ENCODE assay signal across 29 cellular contexts in genomic region chr3:59263152-59263551, GRCh38.
"Had no signal": no experiment of that assay in that cellular context is flagged by ENCODE, and none has a peak within 500 bp of the region (broad histone marks: within the 10 kb centered on the region; RNA-seq: fewer than 3 reads in every experiment).

No MANE protein-coding gene starts in this region.

- H3K27ac Mint-ChIP-seq: activated CD4-positive, alpha-beta T cell treated with anti-CD3 and anti-CD28 coated beads for 36 hours; activated naive CD4-positive, alpha-beta T cell treated with anti-CD3 and anti-CD28 coated beads, Interleukin-2, amount 10 ng/mL, durations not matched to agents 7 days and 5 days; activated naive CD8-positive, alpha-beta T cell treated with anti-CD3 and anti-CD28 coated beads, Interleukin-2, amount 10 ng/mL, durations not matched to agents 7 days and 5 days; activated T-helper 1 cell treated with anti-CD3 and anti-CD28 coated beads, Interleukin-12 subunit alpha, Interleukin-12 subunit beta, Interleukin-2, Interleukin-4 antibody, amounts not matched to agents 30 ng/mL and 10 ng/mL and 1 ng/mL, durations not matched to agents 14 hours and 24 hours and 36 hours; brain; mesothelial cell of epicardium; naive thymus-derived CD8-positive, alpha-beta T cell; T-helper 2 cell treated with Interferon-gamma antibody and Interleukin-4, amounts not matched to agents 5 μg/mL and 100 μg/mL, for 36 hours had no signal

- H3K4me1 ChIP-seq: ascending aorta, parathyroid adenoma, psoas muscle, right atrium auricular region, transverse colon had no signal

- H3K9ac ChIP-seq: parathyroid adenoma had no signal

- H3K4me1 Mint-ChIP-seq: activated naive CD4-positive, alpha-beta T cell treated with anti-CD3 and anti-CD28 coated beads, Interleukin-2, amount 10 ng/mL, durations not matched to agents 7 days and 5 days; activated naive CD8-positive, alpha-beta T cell treated with anti-CD3 and anti-CD28 coated beads, Interleukin-2, amount 10 ng/mL, durations not matched to agents 7 days and 5 days; mesothelial cell of epicardium; neural crest cell had no signal

- H3K4me3 Mint-ChIP-seq: activated CD4-positive, alpha-beta T cell treated with anti-CD3 and anti-CD28 coated beads for 36 hours; activated naive CD4-positive, alpha-beta T cell treated with anti-CD3 and anti-CD28 coated beads, Interleukin-2, amount 10 ng/mL, durations not matched to agents 7 days and 5 days; activated naive CD8-positive, alpha-beta T cell treated with anti-CD3 and anti-CD28 coated beads, Interleukin-2, amount 10 ng/mL, durations not matched to agents 7 days and 5 days; activated T-helper 1 cell treated with anti-CD3 and anti-CD28 coated beads, Interleukin-12 subunit alpha, Interleukin-12 subunit beta, Interleukin-2, Interleukin-4 antibody, amounts not matched to agents 30 ng/mL and 10 ng/mL and 1 ng/mL, durations not matched to agents 14 hours and 24 hours and 36 hours; brain; mesothelial cell of epicardium; naive thymus-derived CD8-positive, alpha-beta T cell; neural crest cell; T-helper 2 cell treated with Interferon-gamma antibody and Interleukin-4, amounts not matched to agents 5 μg/mL and 100 μg/mL, for 36 hours had no signal

- ATAC-seq: activated CD4-positive, alpha-beta T cell treated with anti-CD3 and anti-CD28 coated beads for 36 hours; left ventricle myocardium superior; naive thymus-derived CD8-positive, alpha-beta T cell; psoas muscle had no signal

- H3K27me3 Mint-ChIP-seq: activated CD4-positive, alpha-beta T cell treated with anti-CD3 and anti-CD28 coated beads for 36 hours; activated naive CD4-positive, alpha-beta T cell treated with anti-CD3 and anti-CD28 coated beads, Interleukin-2, amount 10 ng/mL, durations not matched to agents 7 days and 5 days; activated naive CD8-positive, alpha-beta T cell treated with anti-CD3 and anti-CD28 coated beads, Interleukin-2, amount 10 ng/mL, durations not matched to agents 7 days and 5 days; brain; naive thymus-derived CD8-positive, alpha-beta T cell had no signal

- H3K27ac ChIP-seq: ascending aorta, cardiac muscle cell, coronary artery, dorsolateral prefrontal cortex, parathyroid adenoma, psoas muscle, right atrium auricular region, transverse colon had no signal

- H3K27me3 ChIP-seq: ascending aorta, cardiac muscle cell, right atrium auricular region, transverse colon had no signal

- H3K4me3 ChIP-seq: ascending aorta, cardiac muscle cell, coronary artery, dorsolateral prefrontal cortex, psoas muscle, right atrium auricular region, transverse colon had no signal

- H3K9me3 ChIP-seq: ascending aorta, psoas muscle, right atrium auricular region, transverse colon had no signal

- H3K36me3 Mint-ChIP-seq: activated naive CD4-positive, alpha-beta T cell treated with anti-CD3 and anti-CD28 coated beads, Interleukin-2, amount 10 ng/mL, durations not matched to agents 7 days and 5 days; activated naive CD8-positive, alpha-beta T cell treated with anti-CD3 and anti-CD28 coated beads, Interleukin-2, amount 10 ng/mL, durations not matched to agents 7 days and 5 days; brain; mesothelial cell of epicardium had no signal

- H2AFZ ChIP-seq: parathyroid adenoma had no signal

- DNase-seq: activated CD4-positive, alpha-beta T cell treated with anti-CD3 and anti-CD28 coated beads for 36 hours; activated CD4-positive, CD25-positive, alpha-beta regulatory T cell; activated effector memory CD4-positive, alpha-beta T cell treated with anti-CD3 and anti-CD28 coated beads, Interleukin-2, amount 50 U/mL, for 16 hours; activated naive CD4-positive, alpha-beta T cell treated with anti-CD3 and anti-CD28 coated beads, Interleukin-2, amount 10 ng/mL, durations not matched to agents 7 days and 5 days; activated naive CD8-positive, alpha-beta T cell treated with anti-CD3 and anti-CD28 coated beads, Interleukin-2, amount 10 ng/mL, durations not matched to agents 7 days and 5 days; activated T-cell treated with anti-CD3 and anti-CD28 coated beads for 4 hours; dorsolateral prefrontal cortex; effector memory CD4-positive, alpha-beta T cell; foreskin fibroblast; head of caudate nucleus; hippocampal formation; left ventricle myocardium superior; naive thymus-derived CD8-positive, alpha-beta T cell; occipital lobe; psoas muscle; stimulated activated CD4-positive, alpha-beta T cell treated with anti-CD3 and anti-CD28 coated beads, Interleukin-2, amount 100 ng/mL, for 48 hours; stimulated activated naive CD4-positive, alpha-beta T cell treated with Interleukin-2 at 50 U/mL for 16 hours; T-helper 1 cell; transverse colon had no signal

- H3K36me3 ChIP-seq: ascending aorta, cardiac muscle cell, right atrium auricular region, transverse colon had no signal
